8 cellular contexts compared by ENCODE assay signal in genomic region chr15:52256366-52256765, GRCh38. TPM values are rescaled to one million over a fixed set of nuclear protein-coding genes. Genes with fewer than 3 reads are reported as not detected.
DNase-seq lines count a peak whose midpoint lies in the region; ATAC-seq and TF ChIP-seq lines count a peak whose summit lies in the region.

No MANE protein-coding gene starts in this region.

- WGBS in esophagus muscularis mucosa, result 6% methylated on average over 9 of the region's 10 CpGs

- intact Hi-C loops in PC-9 (cut with micrococcal nuclease; ENCODE audit: unreplicated experiment) (loop anchor here (1.0 to 5.0 kb wide), 4 partner anchors 206 to 479 kb away; partner anchors contain the start of genes ARPP19 and MYO5A), esophagus muscularis mucosa (cut with DNase I) (loop anchor here (2.0 to 10.0 kb wide), 2 partner anchors 78 to 478 kb away; no protein-coding TSS in a partner anchor)

- no peak overlapping the region for H2AFZ ChIP-seq in PC-9

- peak; percentile 76 for TF ChIP-seq CTCF in DOHH2 (IDR thresholded peaks at IDR 0.05; ENCODE audit: low read depth, low read length, poor library complexity, severe bottlenecking)
- TF ChIP-seq CTCF in PC-9 (conservative IDR thresholded peaks at IDR 0.05), result peak; percentile 77
- TF ChIP-seq CTCF in esophagus muscularis mucosa (IDR thresholded peaks at IDR 0.05), result peak; percentile 78 to 81 (median 79)
- peak; percentile 62 for TF ChIP-seq CTCF in nephron progenitor cell (IDR thresholded peaks at IDR 0.05)

- H3K9me3 Mint-ChIP-seq in activated T-cell treated with anti-CD3 and anti-CD28 coated beads, Interleukin-2, amount 50 U/mL, for 24 hours, result no peaks in the 10 kb centered on the region
- no peaks in the 10 kb centered on the region for H3K9me3 Mint-ChIP-seq in nephron progenitor cell

- peak overlapping the region; percentile 10; the same call in 1 of the 2 replicates for H3K4me3 ChIP-seq in DOHH2 (ENCODE audit: low read length)
- H3K4me3 ChIP-seq in PC-9, result no peak overlapping the region
- no peak overlapping the region for H3K4me3 ChIP-seq in esophagus muscularis mucosa

- no peaks in the 10 kb centered on the region for H3K9me3 ChIP-seq in DOHH2 (ENCODE audit: control insufficient read depth, insufficient read depth, low read length)
- H3K9me3 ChIP-seq in PC-9 (ENCODE audit: insufficient read depth, low read depth), result no peaks in the 10 kb centered on the region
- no peaks in the 10 kb centered on the region for H3K9me3 ChIP-seq in esophagus muscularis mucosa

- no peak for TF ChIP-seq POLR2A in esophagus muscularis mucosa (IDR thresholded peaks at IDR 0.05; ENCODE audit: low read depth)

- H4K20me1 ChIP-seq in DOHH2 (ENCODE audit: control insufficient read depth, insufficient read depth, low read depth, low read length), result no peaks in the 10 kb centered on the region
- no peaks in the 10 kb centered on the region for H4K20me1 ChIP-seq in PC-9 (ENCODE audit: insufficient read depth)

- CTCF ChIA-PET in PC-9 (lab: Charles Lee), result interaction anchor here (0.6 to 2.7 kb wide), 6 partner anchors 33 to 477 kb away, joined by 3 to 8 read pairs (median 4); no protein-coding TSS in a partner anchor

- H3K9me2 ChIP-seq in DOHH2 (replicated peaks; ENCODE audit: control insufficient read depth, low read length) (no peaks in the 10 kb centered on the region), PC-9 (ENCODE audit: insufficient read depth) (no peaks in the 10 kb centered on the region)

- no peaks in the 10 kb centered on the region for H3K36me3 ChIP-seq in DOHH2 (ENCODE audit: control insufficient read depth, low read length)
- peaks cover 7% of the 10 kb centered on the region; the same call in 1 of the 2 replicates for H3K36me3 ChIP-seq in PC-9 (ENCODE audit: low read depth)
- peaks cover 0 to 4% (median 2%) of the 10 kb centered on the region in 4 donors for H3K36me3 ChIP-seq in esophagus muscularis mucosa

- peaks cover 34% of the 10 kb centered on the region for H3K4me1 ChIP-seq in DOHH2 (ENCODE audit: control insufficient read depth, low read length)
- peaks cover 32% of the 10 kb centered on the region for H3K4me1 ChIP-seq in PC-9 (replicated peaks; ENCODE audit: insufficient read depth)
- peaks cover 17 to 22% (median 20%) of the 10 kb centered on the region in 4 donors for H3K4me1 ChIP-seq in esophagus muscularis mucosa

- DNase-seq in HPDE6-E6E7 (ENCODE audit: extremely low spot score) (peak; percentile 31), PC-9 (peak in 1 of 2 experiments; percentile 55), esophagus muscularis mucosa (ENCODE audit: extremely low spot score) (peak; percentile 96), nephron progenitor cell (peak; percentile 73)
- peak; percentile 72 for DNase-seq in activated T-cell treated with anti-CD3 and anti-CD28 coated beads, Interleukin-2, amount 50 U/mL, for 24 hours
- peak; percentile 67 for DNase-seq in stimulated activated naive CD8-positive, alpha-beta T cell treated with anti-CD3 and anti-CD28 coated beads, Interleukin-15, Interleukin-2, amounts not matched to agents 100 U/mL and 50 U/mL, for 24 hours

- H3K27ac ChIP-seq in DOHH2 (ENCODE audit: low read depth, low read length) (no peak overlapping the region), PC-9 (no peak overlapping the region), esophagus muscularis mucosa (replicated peaks in 1 of 4) (no peak overlapping the region)

- peak overlapping the region; percentile 49 for H3K4me2 ChIP-seq in DOHH2 (ENCODE audit: low read length)
- no peak overlapping the region for H3K4me2 ChIP-seq in PC-9

- TF ChIP-seq EP300 in esophagus muscularis mucosa (IDR thresholded peaks at IDR 0.05), result no peak

- POLR2A ChIA-PET in PC-9 (lab: Charles Lee; ENCODE audit: unreplicated experiment), result interaction anchor here (0.6 to 0.7 kb wide), 4 partner anchors 54 to 280 kb away, joined by 3 to 24 read pairs (median 12); no protein-coding TSS in a partner anchor

- H3K27ac Mint-ChIP-seq in activated T-cell treated with anti-CD3 and anti-CD28 coated beads, Interleukin-2, amount 50 U/mL, for 24 hours, result peak overlapping the region; percentile 11
- H3K27ac Mint-ChIP-seq in nephron progenitor cell, result peak overlapping the region; percentile 44

- peak overlapping the region; percentile 45 for H3K4me3 Mint-ChIP-seq in activated T-cell treated with anti-CD3 and anti-CD28 coated beads, Interleukin-2, amount 50 U/mL, for 24 hours
- H3K4me3 Mint-ChIP-seq in nephron progenitor cell, result peak overlapping the region; percentile 34

- no peaks in the 10 kb centered on the region for H3K36me3 Mint-ChIP-seq in activated T-cell treated with anti-CD3 and anti-CD28 coated beads, Interleukin-2, amount 50 U/mL, for 24 hours (ENCODE audit: low read depth)
- H3K36me3 Mint-ChIP-seq in nephron progenitor cell (ENCODE audit: low read depth), result no peaks in the 10 kb centered on the region

- no TSS peak for BruUV-seq in PC-9 (replicated peaks; lab: Mats Ljungman, UMichigan)

- peaks cover 13% of the 10 kb centered on the region for H3F3A ChIP-seq in DOHH2 (ENCODE audit: control insufficient read depth, insufficient read depth)
- H3F3A ChIP-seq in PC-9 (ENCODE audit: insufficient read depth, low read depth), result peaks cover 19% of the 10 kb centered on the region

- peaks cover 46% of the 10 kb centered on the region for H3K4me1 Mint-ChIP-seq in activated T-cell treated with anti-CD3 and anti-CD28 coated beads, Interleukin-2, amount 50 U/mL, for 24 hours (ENCODE audit: low read depth)
- H3K4me1 Mint-ChIP-seq in nephron progenitor cell, result peaks cover 33% of the 10 kb centered on the region

- H3K27me3 ChIP-seq in DOHH2 (ENCODE audit: control insufficient read depth, low read length), result no peaks in the 10 kb centered on the region
- no peaks in the 10 kb centered on the region for H3K27me3 ChIP-seq in PC-9 (ENCODE audit: insufficient read depth, low read depth)
- no peaks in the 10 kb centered on the region for H3K27me3 ChIP-seq in esophagus muscularis mucosa

- H3K79me2 ChIP-seq in DOHH2 (ENCODE audit: control insufficient read depth, low read length) (no peaks in the 10 kb centered on the region), PC-9 (ENCODE audit: low read depth) (no peaks in the 10 kb centered on the region)

- H3K27me3 Mint-ChIP-seq in activated T-cell treated with anti-CD3 and anti-CD28 coated beads, Interleukin-2, amount 50 U/mL, for 24 hours, result no peaks in the 10 kb centered on the region
- peaks cover 7% of the 10 kb centered on the region for H3K27me3 Mint-ChIP-seq in nephron progenitor cell (ENCODE audit: low read depth, poor library complexity)

- peak; percentile 33 for ATAC-seq in stimulated activated naive CD8-positive, alpha-beta T cell treated with anti-CD3 and anti-CD28 coated beads, Interleukin-15, Interleukin-2, amounts not matched to agents 100 U/mL and 50 U/mL, for 24 hours
- no peak for ATAC-seq in GM18519 (IDR thresholded peaks at IDR 0.05; ENCODE audit: low FRiP score, unreplicated experiment)

RNA-seq across cellular contexts. Expression of gene MYO5C, which starts 39.2 kb away (rescaled TPM):
- 35.6 and 41.1 TPM in 2 replicates for total RNA-seq in PC-9 (2021)
- 10 to 100 TPM in 2 of 4 donors, 1 to 10 TPM in 2; 3.7 to 12.4 (median 7.6) TPM for total RNA-seq in esophagus muscularis mucosa
